In genomic region chr6:43368517-43369160, GRCh38 we compare ENCODE assay signal across 7 cellular contexts. TPM values are rescaled to one million over a fixed set of nuclear protein-coding genes. Genes with fewer than 3 reads are reported as not detected.
DNase-seq lines count a peak whose midpoint lies in the region; ATAC-seq, FAIRE-seq and TF ChIP-seq lines count a peak whose summit lies in the region.

No MANE protein-coding gene starts in this region.

- H3K23ac ChIP-seq in H9 (ENCODE audit: insufficient read length, low read depth, low read length): no peak overlapping the region

- peaks cover 8% of the 10 kb centered on the region for H3K23me2 ChIP-seq in H9 (ENCODE audit: insufficient read length, low read depth, low read length, poor library complexity, severe bottlenecking)

- no peak overlapping the region for H3K4ac ChIP-seq in H9 (ENCODE audit: low read depth, low read length)

- peaks cover 0 to 20% (median 17%) of the 10 kb centered on the region in 3 experiments; a peak in 5 of 7 replicates for H3K36me3 Mint-ChIP-seq in H9 (ENCODE audit: insufficient read depth in 1 of 3, low read depth in 3 of 3)

- no peak overlapping the region for H2AK5ac ChIP-seq in H9 (ENCODE audit: insufficient read length, low read length)

- CTCF ChIA-PET in GM12878 (lab: Yijun Ruan, JAX): interaction anchor here (0.9 to 5.6 kb wide), 10 partner anchors 8 to 144 kb away, joined by 3 to 68 read pairs (median 4); no protein-coding TSS in a partner anchor

- H3K79me2 ChIP-seq in H9 (ENCODE audit: insufficient read depth, low read length) (no peaks in the 10 kb centered on the region; the same call in 1 of the 2 replicates), OCI-LY3 (ENCODE audit: low read length) (peaks cover 47% of the 10 kb centered on the region), GM12878 (ENCODE audit: control insufficient read depth, insufficient read depth, low read length) (peaks cover 56% of the 10 kb centered on the region)

- SMC1A ChIA-PET in GM12878 (lab: Charles Lee; ENCODE audit: uncharacterized antibody, unreplicated experiment): interaction anchor here (0.8 to 18.8 kb wide), 8 partner anchors 9 to 60 kb away, joined by 3 to 616 read pairs (median 18); no protein-coding TSS in a partner anchor

- TF ChIP-seq POLR2A in GM12878 (IDR thresholded peaks at IDR 0.05; ENCODE audit: low read depth, low read length) (0 out of 2 replicates have a peak, but pooled peaks have one; percentile 19), prostate gland (IDR thresholded peaks at IDR 0.05) (no peak)

- H3K4me3 ChIP-seq in OCI-LY3 (ENCODE audit: low read length): peak overlapping the region; percentile 86
- peak overlapping the region; percentile 84 for H3K4me3 ChIP-seq in GM12878
- peak overlapping the region; percentile 62 to 88 for H3K4me3 ChIP-seq in prostate gland

- H2BK120ac ChIP-seq in H9 (ENCODE audit: low read depth, low read length, poor library complexity, severe bottlenecking): no peak overlapping the region

- H2BK20ac ChIP-seq in H9 (ENCODE audit: low read depth, low read length, poor library complexity, severe bottlenecking): no peak overlapping the region

- no peak overlapping the region for H4K8ac ChIP-seq in H9 (replicated peaks; ENCODE audit: insufficient read length, low read depth, low read length)

- FAIRE-seq in GM12878 (lab: Jason Lieb, UNC): no peak

- H3K9ac ChIP-seq in H9 (ENCODE audit: extremely low read depth, insufficient read length, low read length) (peak overlapping the region; percentile 25), OCI-LY3 (ENCODE audit: low read length) (peak overlapping the region; percentile 93), GM12878 (ENCODE audit: control insufficient read depth, insufficient read depth, low read length) (peak overlapping the region; percentile 93)

- TF ChIP-seq EP300 in GM12878 (IDR thresholded peaks at IDR 0.05; ENCODE audit: borderline replicate concordance in 1 of 2, control insufficient read depth in 1 of 2, low read depth in 2 of 2, low read length in 2 of 2): no peak

- H3K9me3 ChIP-seq in H9 (ENCODE audit: control insufficient read depth, low read depth, low read length): no peaks in the 10 kb centered on the region
- no peaks in the 10 kb centered on the region for H3K9me3 ChIP-seq in OCI-LY3 (ENCODE audit: insufficient read depth, low read length)
- no peaks in the 10 kb centered on the region; the same call in 2 of the 3 replicates for H3K9me3 ChIP-seq in GM12878 (replicated peaks; ENCODE audit: control insufficient read depth, insufficient read depth, low read length)
- no peaks in the 10 kb centered on the region for H3K9me3 ChIP-seq in prostate gland

- H3K27me3 ChIP-seq in H9 (ENCODE audit: insufficient read depth, low read length) (no peaks in the 10 kb centered on the region; the same call in 1 of the 2 replicates), OCI-LY3 (ENCODE audit: low read depth, low read length) (no peaks in the 10 kb centered on the region), GM12878 (replicated peaks in 1 of 2; ENCODE audit: control insufficient read depth in 2 of 2, insufficient read depth in 2 of 2, low read length in 1 of 2) (no peaks in the 10 kb centered on the region), prostate gland (replicated peaks; ENCODE audit: insufficient read depth) (no peaks in the 10 kb centered on the region)

- DNase-seq in GM03348 (ENCODE audit: low spot score) (peak; percentile 67), H9 (peak; percentile 51), GM12878 (ENCODE audit: low read depth, low spot score) (no peak), hypothalamus (lab: John Stamatoyannopoulos, UW) (peak in 28 of 51 donors; percentile 8 to 58 (median 22)), prostate gland (ENCODE audit: low spot score) (peak; percentile 15)

- ATAC-seq in GM12878 (no peak; the same call in 2 of the 3 replicates), GM21786 (IDR thresholded peaks at IDR 0.05; ENCODE audit: unreplicated experiment) (no peak)

- H3T11ph ChIP-seq in H9 (ENCODE audit: low read length): no peak overlapping the region

- TF ChIP-seq CTCF in H9 (conservative IDR thresholded peaks at IDR 0.05) (no peak), OCI-LY3 (IDR thresholded peaks at IDR 0.05; ENCODE audit: low read depth, low read length) (no peak), GM12878 (IDR thresholded peaks at IDR 0.05 in 2 of 3, conservative IDR thresholded peaks at IDR 0.05 in 1 of 3; ENCODE audit: control insufficient read depth in 2 of 3, extremely low read depth in 1 of 3, insufficient read depth in 1 of 3, low read depth in 3 of 3, low read length in 3 of 3) (no peak), prostate gland (IDR thresholded peaks at IDR 0.05) (no peak)

- peak overlapping the region; percentile 68 for H3K4me2 ChIP-seq in H9 (ENCODE audit: insufficient read depth, insufficient read length, low read length)
- H3K4me2 ChIP-seq in OCI-LY3 (ENCODE audit: low read length): peak overlapping the region; percentile 88
- peak overlapping the region; percentile 83 for H3K4me2 ChIP-seq in GM12878 (ENCODE audit: control insufficient read depth, insufficient read depth)

- H2BK15ac ChIP-seq in H9 (ENCODE audit: low read depth, low read length): no peak overlapping the region

- POLR2A ChIA-PET in GM12878 (lab: Charles Lee): interaction anchor here (0.7 to 10.3 kb wide), 13 partner anchors 8 to 439 kb away, joined by 3 to 218 read pairs (median 5); partner anchors contain the start of gene CNPY3

- WGBS in H9 (ENCODE audit: extremely low coverage, insufficient read length, low lambda C conversion rate): no CpG with 5 or more reads among the region's 66 CpGs
- whole genome bisulfite sequencing in GM12878 (ENCODE audit: insufficient coverage, insufficient replicate concordance, low lambda C conversion rate, missing lambda C conversion rate): under 1% methylated on average over 66 of the region's 66 CpGs
- under 1% methylated on average over 46 of the region's 66 CpGs for WGBS in prostate gland

- peaks cover 17 to 22% of the 10 kb centered on the region in 2 experiments for H3K4me1 Mint-ChIP-seq in H9

- H4K91ac ChIP-seq in H9 (ENCODE audit: insufficient read length, low read depth, low read length): no peak overlapping the region

- in situ Hi-C loops in GM12878 (cut with MboI): no loop called here

- no TSS peak for BruUV-seq in GM12878 (replicated peaks; lab: Mats Ljungman, UMichigan)

- H3K4me3 Mint-ChIP-seq in H9: peak overlapping the region; percentile 78 to 91

- no peak overlapping the region; a peak in 1 of 7 replicates for H3K27ac Mint-ChIP-seq in H9

- H2AFZ ChIP-seq in H9 (ENCODE audit: low read length) (no peak overlapping the region), OCI-LY3 (ENCODE audit: low read depth, low read length) (no peak overlapping the region), GM12878 (ENCODE audit: control insufficient read depth, low read depth, low read length) (no peak overlapping the region; the same call in 1 of the 2 replicates)

- H3K27ac ChIP-seq in H9 (ENCODE audit: insufficient read length, low read depth, low read length): no peak overlapping the region
- peak overlapping the region; percentile 61 for H3K27ac ChIP-seq in OCI-LY3 (ENCODE audit: low read length)
- peak overlapping the region; percentile 88 for H3K27ac ChIP-seq in GM12878 (ENCODE audit: control insufficient read depth, insufficient read depth)
- peak overlapping the region; percentile 81 to 88 for H3K27ac ChIP-seq in prostate gland

- intact Hi-C loops in GM12878 (cut with micrococcal nuclease; ENCODE audit: unreplicated experiment) (loop anchor here (1.0 kb wide), 1 partner anchor 15 kb away; no protein-coding TSS in a partner anchor), prostate gland (cut with DNase I) (loop anchor here (1.0 kb wide), 1 partner anchor 59 kb away; the partner anchor contains the start of gene ABCC10)

- no peak overlapping the region for H3K18ac ChIP-seq in H9 (ENCODE audit: insufficient read length, low read depth, low read length)

- H3K27me3 Mint-ChIP-seq in H9 (ENCODE audit: low read depth): peaks cover 17% of the 10 kb centered on the region

- TF ChIP-seq RAD21 in GM12878 (IDR thresholded peaks at IDR 0.05; ENCODE audit: insufficient read depth, low read depth, low read length): no peak

- no peak overlapping the region for H4K5ac ChIP-seq in H9 (ENCODE audit: insufficient read length, low read depth, low read length)

- no peak overlapping the region for H2BK12ac ChIP-seq in H9 (ENCODE audit: insufficient read length, low read depth, low read length)

- H3K4me1 ChIP-seq in H9 (ENCODE audit: insufficient read depth, low read length) (0 out of 2 replicates have a peak, but pooled peaks cover 2% of the 10 kb centered on the region), OCI-LY3 (ENCODE audit: low read length) (peaks cover 43% of the 10 kb centered on the region), GM12878 (ENCODE audit: control insufficient read depth, insufficient read depth, low read length) (peaks cover 23% of the 10 kb centered on the region), prostate gland (replicated peaks) (peaks cover 3% of the 10 kb centered on the region)

- H3K79me1 ChIP-seq in H9 (ENCODE audit: insufficient read depth, low read depth, low read length, poor library complexity, severe bottlenecking): no peaks in the 10 kb centered on the region

- H3K56ac ChIP-seq in H9 (ENCODE audit: insufficient read length, low read depth, low read length): no peak overlapping the region

- no peaks in the 10 kb centered on the region for H3K9me3 Mint-ChIP-seq in H9

- no peak overlapping the region for H2BK5ac ChIP-seq in H9 (ENCODE audit: insufficient read length, low read length)

- peaks cover 30% of the 10 kb centered on the region for H3K36me3 ChIP-seq in OCI-LY3 (replicated peaks; ENCODE audit: low read depth, low read length)
- H3K36me3 ChIP-seq in GM12878 (ENCODE audit: control insufficient read depth in 2 of 2, insufficient read depth in 2 of 2, low read length in 1 of 2): peaks cover 3 to 17% of the 10 kb centered on the region in 2 experiments
- no peaks in the 10 kb centered on the region for H3K36me3 ChIP-seq in prostate gland

- H4K20me1 ChIP-seq in H9 (ENCODE audit: control insufficient read depth, insufficient read depth, insufficient read length) (no peaks in the 10 kb centered on the region), OCI-LY3 (ENCODE audit: insufficient read depth, low read length) (peaks cover 12% of the 10 kb centered on the region), GM12878 (ENCODE audit: control insufficient read depth, insufficient read depth) (no peaks in the 10 kb centered on the region)

- H3K14ac ChIP-seq in H9 (ENCODE audit: insufficient read depth, low read length): no peak overlapping the region

- RAD21 ChIA-PET in GM12878 (lab: Charles Lee; ENCODE audit: unreplicated experiment): interaction anchor here (0.9 to 16.8 kb wide), 9 partner anchors 11 to 122 kb away, joined by 4 to 311 read pairs (median 6); partner anchors contain the start of gene ABCC10

RNA-seq across cellular contexts. Expression of gene ZNF318, which starts 0.8 kb away (rescaled TPM):
- total RNA-seq in H9 (2021) (15.0 and 16.3 TPM in 2 replicates), GM12878 (2014; rRNA removed) (15.1 and 16.1 TPM in 2 replicates), GM12878 (2014; rRNA removed; fragmentation: Illumina TruSeq; extraction: Trizol) (12.3 and 13.0 TPM in 2 replicates), GM12878 (2021) (27.9 and 29.3 TPM in 2 replicates), prostate gland (10 to 100 TPM; 15.1 to 41.6 TPM)
- 123 and 126 TPM in 2 replicates for total RNA-seq in GM12878 (2013; cell fraction: nucleolus; rRNA removed)
- polyA plus RNA-seq in GM12878 (2011; ENCODE audit: low read depth): 41.6 TPM
- polyA plus RNA-seq in GM12878 (2011; rRNA removed) (79.8 and 83.9 TPM in 2 replicates), GM12878 (2014; fragmentation: Illumina TruSeq; extraction: Trizol) (23.8 and 28.7 TPM in 2 replicates), GM12878 (2014; fragmentation: Nextera tagmentation; extraction: Ambion mirVana) (1 to 10 TPM; 4.8 to 6.3 TPM), GM12878 (2014; rRNA removed) (16.1 and 16.6 TPM in 2 replicates), GM12878 (2016; fragmentation: Nextera tagmentation; extraction: Ambion mirVana) (10 to 100 TPM in 1 of 2 experiments, 1 to 10 TPM in 1; 3.4 to 11.1 TPM)
- 63.6 and 73.5 TPM in 2 replicates for polyA plus RNA-seq in GM12878 (2011; cell fraction: cytosol; rRNA removed)
- polyA plus RNA-seq in GM12878 (2011; cell fraction: nucleus; rRNA removed): 134 and 192 TPM in 2 replicates
- polyA plus RNA-seq in GM12878 (2012): 45.1 and 74.2 TPM in 2 replicates
- polyA minus RNA-seq in GM12878 (2011; rRNA and poly(A)+ RNA removed): 153 and 156 TPM in 2 replicates
- polyA minus RNA-seq in GM12878 (2011; cell fraction: cytosol; rRNA and poly(A)+ RNA removed): 48.2 and 52.8 TPM in 2 replicates
- polyA minus RNA-seq in GM12878 (2011; cell fraction: nucleus; rRNA and poly(A)+ RNA removed): 82.8 and 88.9 TPM in 2 replicates

RNA-seq across cellular contexts. Expression of gene ABCC10, which starts 58.7 kb away (rescaled TPM):
- total RNA-seq in H9 (2021) (28.0 and 31.8 TPM in 2 replicates), GM12878 (2014; rRNA removed) (6.9 and 7.7 TPM in 2 replicates), GM12878 (2014; rRNA removed; fragmentation: Illumina TruSeq; extraction: Trizol) (5.1 and 5.9 TPM in 2 replicates), GM12878 (2021) (13.2 and 18.2 TPM in 2 replicates), prostate gland (10 to 100 TPM; 18.0 to 38.1 TPM)
- 65.9 and 66.1 TPM in 2 replicates for total RNA-seq in GM12878 (2013; cell fraction: nucleolus; rRNA removed)
- polyA plus RNA-seq in GM12878 (2011; ENCODE audit: low read depth): 7.2 TPM
- polyA plus RNA-seq in GM12878 (2011; rRNA removed) (4.2 and 5.6 TPM in 2 replicates), GM12878 (2014; fragmentation: Illumina TruSeq; extraction: Trizol) (5.4 and 9.5 TPM in 2 replicates), GM12878 (2014; fragmentation: Nextera tagmentation; extraction: Ambion mirVana) (under 1 TPM; 0.80 to 0.82 TPM), GM12878 (2014; rRNA removed) (9.5 and 10.9 TPM in 2 replicates), GM12878 (2016; fragmentation: Nextera tagmentation; extraction: Ambion mirVana) (1 to 10 TPM; 8.6 to 9.5 TPM)
- 5.3 and 7.4 TPM in 2 replicates for polyA plus RNA-seq in GM12878 (2011; cell fraction: cytosol; rRNA removed)
- polyA plus RNA-seq in GM12878 (2011; cell fraction: nucleus; rRNA removed): 40.9 and 51.1 TPM in 2 replicates
- 10.0 and 12.5 TPM in 2 replicates for polyA plus RNA-seq in GM12878 (2012)
- 13.5 and 14.2 TPM in 2 replicates for polyA minus RNA-seq in GM12878 (2011; rRNA and poly(A)+ RNA removed)
- polyA minus RNA-seq in GM12878 (2011; cell fraction: cytosol; rRNA and poly(A)+ RNA removed): 3.2 and 6.4 TPM in 2 replicates
- 16.1 and 41.6 TPM in 2 replicates for polyA minus RNA-seq in GM12878 (2011; cell fraction: nucleus; rRNA and poly(A)+ RNA removed)

Comparison
In these comparisons a context has a peak if more than half of its experiments do, and no peak if none do; other contexts are left out.
1. H3K9ac ChIP-seq: peak in every context shown above with its lines; median percentile 93 in OCI-LY3; 93 in GM12878; 25 in H9.